17 cellular contexts compared by ENCODE assay signal in the genomic region with DNA sequence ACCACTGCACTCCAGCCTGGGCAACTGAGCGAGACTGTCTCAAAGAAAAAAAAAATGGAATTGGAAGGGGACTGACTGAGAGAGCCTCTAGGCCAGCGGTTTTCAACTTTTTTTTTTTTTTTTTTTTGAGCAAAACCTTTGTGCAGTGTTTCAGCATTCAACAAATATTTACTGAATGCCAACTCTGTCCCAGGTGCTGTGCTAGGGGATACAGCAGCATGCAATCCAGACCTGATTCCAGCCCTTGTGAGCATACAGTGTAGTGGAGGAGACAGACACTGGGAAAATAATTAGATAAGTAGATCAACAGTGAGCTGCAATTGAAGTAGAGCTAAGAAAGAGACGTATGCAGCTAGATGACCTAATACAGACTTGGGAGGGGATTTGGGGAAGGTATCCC. TPM values are rescaled to one million over a fixed set of nuclear protein-coding genes. Genes with fewer than 3 reads are reported as not detected.
DNase-seq lines count a peak whose midpoint lies in the region; ATAC-seq, FAIRE-seq and TF ChIP-seq lines count a peak whose summit lies in the region.
"Had no signal": no experiment of that assay in that cellular context is flagged by ENCODE, and none has a peak within 500 bp of the region (broad histone marks: within the 10 kb centered on the region; RNA-seq: fewer than 3 reads in every experiment).

No MANE protein-coding gene starts in this region.

- TF ChIP-seq POLR2A in HepG2 (IDR thresholded peaks at IDR 0.05; ENCODE audit: insufficient read depth in 1 of 2, low read depth in 2 of 2, low read length in 2 of 2) (no peak), GM12892 (IDR thresholded peaks at IDR 0.05; ENCODE audit: low read depth, low read length) (no peak)

- DNase-seq in D721Med (ENCODE audit: insufficient read length, low spot score) (no peak), GM23248 (no peak), WERI-Rb-1 (no peak), HepG2 (ENCODE audit: low spot score) (no peak), GM12892 (ENCODE audit: insufficient read length) (no peak), NK-92 (lab: John Stamatoyannopoulos, UW; ENCODE audit: unreplicated experiment) (no peak), NOMO-1 (lab: John Stamatoyannopoulos, UW; ENCODE audit: unreplicated experiment in 2 of 2) (no peak)
- DNase-seq: BE2C; CD4-positive, alpha-beta memory T cell; GF-D8; KG1; NCI-H1092 treated with DMSO at 0.1 percent for 48 hours; NCI-H526; PC-9 had no signal

- CTCF ChIA-PET in HepG2 (lab: Yijun Ruan, JAX; ENCODE audit: low intra/inter-chr PET ratio, low total read pairs), result no interaction called here

- POLR2A ChIA-PET in HepG2 (lab: Yijun Ruan, JAX), result interaction anchor here (1.1 to 1.3 kb wide), 2 partner anchors 17 kb away, joined by 5 read pairs; no protein-coding TSS in a partner anchor

- TF ChIP-seq RAD21 in HepG2 (CRISPR knock-in tag; IDR thresholded peaks at IDR 0.05), result no peak

- H3K27ac ChIP-seq in GM23248 (no peak overlapping the region), WERI-Rb-1 (peak overlapping the region; percentile 91), HepG2 (ENCODE audit: extremely low read length, insufficient read depth, low read length) (no peak overlapping the region)
- H3K27ac ChIP-seq: HL-60, PC-9 had no signal

- H3K9ac ChIP-seq in GM23248 (no peak overlapping the region), HepG2 (ENCODE audit: insufficient read depth, low read depth, low read length) (no peak overlapping the region)

- no peak for TF ChIP-seq CTCF in D721Med (IDR thresholded peaks at IDR 0.05; ENCODE audit: insufficient read depth, missing control alignments)
- TF ChIP-seq CTCF in WERI-Rb-1 (IDR thresholded peaks at IDR 0.05; ENCODE audit: low read depth, low read length), result no peak
- TF ChIP-seq CTCF in HepG2 (CRISPR knock-in tag; IDR thresholded peaks at IDR 0.05), result no peak

- intact Hi-C loops in HepG2 (cut with micrococcal nuclease; ENCODE audit: unreplicated experiment), result loop anchor here (2.0 kb wide), 1 partner anchor 17 kb away; no protein-coding TSS in a partner anchor

- BruUV-seq in HepG2 (replicated peaks; lab: Mats Ljungman, UMichigan), result no TSS peak

- H3K9me2 ChIP-seq in GM23248 (ENCODE audit: insufficient read depth), result no peaks in the 10 kb centered on the region

- in situ Hi-C loops in GM23248 (cut with MboI), result no loop called here
- in situ Hi-C loops in HepG2 (cut with HindIII; ENCODE audit: extremely low pct_ligation_motif_present, low pct_unique_long_range_greater_than_20kb), result no loop called here

- H3K4me1 ChIP-seq in GM23248 (ENCODE audit: insufficient read depth), result peaks cover 22% of the 10 kb centered on the region
- H3K4me1 ChIP-seq in HepG2 (ENCODE audit: insufficient read depth, low read length), result peaks cover 53% of the 10 kb centered on the region

- H3K79me2 ChIP-seq in GM23248 (ENCODE audit: insufficient read depth), result no peaks in the 10 kb centered on the region
- H3K79me2 ChIP-seq in HepG2 (ENCODE audit: insufficient read depth, low read length), result no peaks in the 10 kb centered on the region

- H3K9me3 ChIP-seq in GM23248 (ENCODE audit: low read depth) (no peaks in the 10 kb centered on the region), WERI-Rb-1 (ENCODE audit: severe bottlenecking) (no peaks in the 10 kb centered on the region), HepG2 (ENCODE audit: low read length) (no peaks in the 10 kb centered on the region)
- H3K9me3 ChIP-seq: BE2C had no signal

- no peak overlapping the region for H2AFZ ChIP-seq in GM23248
- H2AFZ ChIP-seq in HepG2 (ENCODE audit: low read length), result no peak overlapping the region
- H2AFZ ChIP-seq: PC-9 had no signal

- peak; percentile 58 for ATAC-seq in HepG2
- ATAC-seq in HG02678 (IDR thresholded peaks at IDR 0.05; ENCODE audit: unreplicated experiment), result no peak

- H3K4me3 ChIP-seq in GM23248 (no peak overlapping the region), WERI-Rb-1 (ENCODE audit: low read depth, low read length) (no peak overlapping the region), HepG2 (replicated peaks in 1 of 3; ENCODE audit: insufficient read depth in 1 of 3, low read depth in 2 of 3, low read length in 3 of 3) (no peak overlapping the region)
- H3K4me3 ChIP-seq: PC-9 had no signal

- H3K36me3 ChIP-seq in GM23248 (ENCODE audit: low read depth), result no peaks in the 10 kb centered on the region
- H3K36me3 ChIP-seq in WERI-Rb-1, result no peaks in the 10 kb centered on the region
- no peaks in the 10 kb centered on the region for H3K36me3 ChIP-seq in HepG2 (replicated peaks in 1 of 2; ENCODE audit: control insufficient read depth in 1 of 2, insufficient read depth in 2 of 2, low read length in 2 of 2)
- H3K36me3 ChIP-seq: BE2C had no signal

- H3F3A ChIP-seq in GM23248 (ENCODE audit: insufficient read depth), result no peaks in the 10 kb centered on the region

- H3K4me2 ChIP-seq in GM23248 (ENCODE audit: unreplicated experiment), result peak overlapping the region; percentile 35
- no peak overlapping the region for H3K4me2 ChIP-seq in HepG2 (ENCODE audit: low read depth, low read length)
- H3K4me2 ChIP-seq: PC-9 had no signal

- H4K20me1 ChIP-seq in GM23248 (ENCODE audit: insufficient read depth) (no peaks in the 10 kb centered on the region), HepG2 (ENCODE audit: insufficient read depth, low read length) (no peaks in the 10 kb centered on the region)

- no peak for TF ChIP-seq EP300 in HepG2 (IDR thresholded peaks at IDR 0.05; ENCODE audit: low read depth in 2 of 2, low read length in 2 of 2)
- no peak for TF ChIP-seq EP300 in HepG2 (CRISPR knock-in tag; IDR thresholded peaks at IDR 0.05; ENCODE audit: borderline replicate concordance)

- WGBS in GM23248 (ENCODE audit: low coverage in 1 of 2, low lambda C conversion rate in 2 of 2, missing lambda C conversion rate in 2 of 2), 2 experiments, result 83 to 85% methylated on average over 3 of the region's 3 CpGs
- WGBS in HepG2 (ENCODE audit: low lambda C conversion rate), result 3% methylated on average over 3 of the region's 3 CpGs

- H3K27me3 ChIP-seq in GM23248 (replicated peaks; ENCODE audit: insufficient read depth), result no peaks in the 10 kb centered on the region
- no peaks in the 10 kb centered on the region for H3K27me3 ChIP-seq in WERI-Rb-1 (ENCODE audit: insufficient read depth, low read depth, severe bottlenecking)
- H3K27me3 ChIP-seq in HepG2 (ENCODE audit: control insufficient read depth in 1 of 2, insufficient read depth in 2 of 2, low read length in 2 of 2), result no peaks in the 10 kb centered on the region; a peak in 1 of 5 replicates
- H3K27me3 ChIP-seq: BE2C had no signal

- FAIRE-seq in D721Med (lab: Jason Lieb, UNC) (peak; percentile 41), HepG2 (lab: Jason Lieb, UNC) (no peak), GM12892 (lab: Jason Lieb, UNC) (no peak)
- FAIRE-seq: H1 had no signal

TF ChIP-seq in HepG2, 621 proteins besides CTCF, POLR2A, EP300 and RAD21 (continues in another document):
- TF ChIP-seq, protein P1, sequence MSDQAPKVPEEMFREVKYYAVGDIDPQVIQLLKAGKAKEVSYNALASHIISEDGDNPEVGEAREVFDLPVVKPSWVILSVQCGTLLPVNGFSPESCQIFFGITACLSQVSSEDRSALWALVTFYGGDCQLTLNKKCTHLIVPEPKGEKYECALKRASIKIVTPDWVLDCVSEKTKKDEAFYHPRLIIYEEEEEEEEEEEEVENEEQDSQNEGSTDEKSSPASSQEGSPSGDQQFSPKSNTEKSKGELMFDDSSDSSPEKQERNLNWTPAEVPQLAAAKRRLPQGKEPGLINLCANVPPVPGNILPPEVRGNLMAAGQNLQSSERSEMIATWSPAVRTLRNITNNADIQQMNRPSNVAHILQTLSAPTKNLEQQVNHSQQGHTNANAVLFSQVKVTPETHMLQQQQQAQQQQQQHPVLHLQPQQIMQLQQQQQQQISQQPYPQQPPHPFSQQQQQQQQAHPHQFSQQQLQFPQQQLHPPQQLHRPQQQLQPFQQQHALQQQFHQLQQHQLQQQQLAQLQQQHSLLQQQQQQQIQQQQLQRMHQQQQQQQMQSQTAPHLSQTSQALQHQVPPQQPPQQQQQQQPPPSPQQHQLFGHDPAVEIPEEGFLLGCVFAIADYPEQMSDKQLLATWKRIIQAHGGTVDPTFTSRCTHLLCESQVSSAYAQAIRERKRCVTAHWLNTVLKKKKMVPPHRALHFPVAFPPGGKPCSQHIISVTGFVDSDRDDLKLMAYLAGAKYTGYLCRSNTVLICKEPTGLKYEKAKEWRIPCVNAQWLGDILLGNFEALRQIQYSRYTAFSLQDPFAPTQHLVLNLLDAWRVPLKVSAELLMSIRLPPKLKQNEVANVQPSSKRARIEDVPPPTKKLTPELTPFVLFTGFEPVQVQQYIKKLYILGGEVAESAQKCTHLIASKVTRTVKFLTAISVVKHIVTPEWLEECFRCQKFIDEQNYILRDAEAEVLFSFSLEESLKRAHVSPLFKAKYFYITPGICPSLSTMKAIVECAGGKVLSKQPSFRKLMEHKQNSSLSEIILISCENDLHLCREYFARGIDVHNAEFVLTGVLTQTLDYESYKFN (CRISPR knock-in tag; conservative IDR thresholded peaks at IDR 0.05), result 0 out of 2 replicates have a peak, but pooled peaks have one; percentile 21

RNA-seq across cellular contexts. Expression of a gene that starts 23.8 kb away (rescaled TPM):
- total RNA-seq in GM23248 (2014; rRNA removed; shearing (Covaris generic)), result 441 and 456 TPM in 2 replicates
- 73.5 and 73.7 TPM in 2 replicates for polyA plus RNA-seq in GM23248 (2016; fragmentation: Nextera tagmentation; extraction: Ambion mirVana)
- total RNA-seq in HepG2 (2016; rRNA removed; fragmentation: Illumina TruSeq; extraction: Trizol), result 0.18 and 0.20 TPM in 2 replicates
- 0.09 TPM in 1 of 2 replicates, not detected in the other for total RNA-seq in HepG2 (2016; cell fraction: cytosol; rRNA removed; fragmentation: Illumina TruSeq; extraction: Trizol; ENCODE audit: low read depth)
- 0.10 and 0.41 TPM in 2 replicates for total RNA-seq in HepG2 (2016; cell fraction: insoluble cytoplasmic fraction; rRNA removed; fragmentation: Illumina TruSeq; extraction: Trizol)
- total RNA-seq in HepG2 (2016; cell fraction: membrane; rRNA removed; fragmentation: Illumina TruSeq; extraction: Trizol), result 0.06 TPM in 1 of 2 replicates, not detected in the other
- total RNA-seq in HepG2 (2016; cell fraction: nucleus; rRNA removed; fragmentation: Illumina TruSeq; extraction: Trizol), result 0.28 and 0.84 TPM in 2 replicates
- polyA plus RNA-seq in HepG2 (2011; rRNA removed), result 0.41 and 0.46 TPM in 2 replicates
- 0.32 and 0.35 TPM in 2 replicates for polyA plus RNA-seq in HepG2 (2011; cell fraction: cytosol; rRNA removed)
- 1.4 and 1.5 TPM in 2 replicates for polyA plus RNA-seq in HepG2 (2011; cell fraction: nucleus; rRNA removed)
- 0.27 and 0.68 TPM in 2 replicates for polyA plus RNA-seq in HepG2 (2012)
- 0.06 TPM in 1 of 2 replicates, not detected in the other for polyA plus RNA-seq in HepG2 (2016; cell fraction: cytosol; fragmentation: Illumina TruSeq; extraction: Trizol; ENCODE audit: low read depth)
- polyA plus RNA-seq in HepG2 (2016; cell fraction: insoluble cytoplasmic fraction; fragmentation: Illumina TruSeq; extraction: Trizol; ENCODE audit: low read depth), result 0.12 and 0.17 TPM in 2 replicates
- 0.07 and 0.09 TPM in 2 replicates for polyA plus RNA-seq in HepG2 (2016; cell fraction: membrane; fragmentation: Illumina TruSeq; extraction: Trizol; ENCODE audit: low read depth)
- polyA plus RNA-seq in HepG2 (2016; cell fraction: nucleus; fragmentation: Illumina TruSeq; extraction: Trizol; ENCODE audit: insufficient read depth, low read depth), result 0.64 and 0.72 TPM in 2 replicates
- polyA minus RNA-seq in HepG2 (2011; rRNA and poly(A)+ RNA removed; ENCODE audit: low replicate concordance), result 0.44 and 1.1 TPM in 2 replicates
- polyA minus RNA-seq in HepG2 (2011; cell fraction: cytosol; rRNA and poly(A)+ RNA removed), result 0.35 and 0.89 TPM in 2 replicates
- polyA minus RNA-seq in HepG2 (2011; cell fraction: nucleus; rRNA and poly(A)+ RNA removed), result 0.52 and 0.99 TPM in 2 replicates
- polyA plus RNA-seq in GM12892 (2012; ENCODE audit: missing spikeins), result 0.15 TPM

Comparison
In these comparisons a context has a peak if more than half of its experiments do, and no peak if none do; other contexts are left out.
1. RNA of a gene that starts 23.8 kb away (total RNA-seq): 441 to 456 TPM in GM23248; 0.06 to 0.84 TPM in HepG2; every median in the first group is over 100 times any median in the second.